ENCODE assay signal across 9 cellular contexts in genomic region chr11:75270896-75271415, GRCh38. TPM values are rescaled to one million over a fixed set of nuclear protein-coding genes. Genes with fewer than 3 reads are reported as not detected.
DNase-seq lines count a peak whose midpoint lies in the region; ATAC-seq and TF ChIP-seq lines count a peak whose summit lies in the region.
"Had no signal": no experiment of that assay in that cellular context is flagged by ENCODE, and none has a peak within 500 bp of the region (broad histone marks: within the 10 kb centered on the region; RNA-seq: fewer than 3 reads in every experiment).

No MANE protein-coding gene starts in this region.

- H3K4me2 ChIP-seq in trophoblast cell (ENCODE audit: low read length) = no peak overlapping the region

- H3K27ac Mint-ChIP-seq in CD14-positive monocyte (peak overlapping the region in 2 of 7 donors; percentile 16 to 32), glutamatergic neuron (ENCODE audit: unreplicated experiment) (no peak overlapping the region)

- H2BK12ac ChIP-seq in trophoblast cell (ENCODE audit: low read length) = no peak overlapping the region

- H4K91ac ChIP-seq in trophoblast cell (ENCODE audit: low read depth, low read length) = no peak overlapping the region

- H3K27ac ChIP-seq in trophoblast cell (ENCODE audit: low read depth, low read length) = no peak overlapping the region

- H3K14ac ChIP-seq in trophoblast cell (ENCODE audit: low read length) = no peak overlapping the region

- H3K36me3 Mint-ChIP-seq in CD14-positive monocyte = peaks cover 73 to 92% of the 10 kb centered on the region in 2 donors
- H3K36me3 Mint-ChIP-seq in glutamatergic neuron (ENCODE audit: unreplicated experiment) = no peaks in the 10 kb centered on the region

- ATAC-seq in GM21717 (IDR thresholded peaks at IDR 0.05; ENCODE audit: unreplicated experiment) = no peak

- H4K12ac ChIP-seq in trophoblast cell (ENCODE audit: low read depth, low read length) = no peak overlapping the region

- no peak overlapping the region for H2BK120ac ChIP-seq in trophoblast cell (ENCODE audit: insufficient read depth, low read length, poor library complexity)

- H3K9me3 Mint-ChIP-seq in CD14-positive monocyte = no peaks in the 10 kb centered on the region
- H3K9me3 Mint-ChIP-seq in glutamatergic neuron (ENCODE audit: unreplicated experiment) = peaks cover 9% of the 10 kb centered on the region

- no peaks in the 10 kb centered on the region for H3K27me3 ChIP-seq in trophoblast cell (ENCODE audit: insufficient read depth, low read length)

- TF ChIP-seq CTCF in CD14-positive monocyte (IDR thresholded peaks at IDR 0.05) = peak; percentile 14
- TF ChIP-seq CTCF in GM10266 (IDR thresholded peaks at IDR 0.05; ENCODE audit: control insufficient read depth, insufficient read depth, low read depth, missing control alignments) = peak; percentile 43
- TF ChIP-seq CTCF in glutamatergic neuron (IDR thresholded peaks at IDR 0.05; ENCODE audit: partially characterized antibody, unreplicated experiment) = no peak

- H3K4me3 Mint-ChIP-seq in CD14-positive monocyte (no peak overlapping the region), glutamatergic neuron (ENCODE audit: unreplicated experiment) (no peak overlapping the region)

- no peak overlapping the region for H4K8ac ChIP-seq in trophoblast cell (ENCODE audit: low read depth, low read length)

- H3K4me1 Mint-ChIP-seq in CD14-positive monocyte (peaks cover 42% of the 10 kb centered on the region), glutamatergic neuron (ENCODE audit: low read depth, unreplicated experiment) (peaks cover 3% of the 10 kb centered on the region)

- no peak overlapping the region for H3K4ac ChIP-seq in trophoblast cell (ENCODE audit: low read depth, low read length)

- no peak overlapping the region for H2AK5ac ChIP-seq in trophoblast cell (ENCODE audit: low read length)

- no peak overlapping the region for H2AFZ ChIP-seq in trophoblast cell (ENCODE audit: insufficient read depth, low read length, poor library complexity)

- no peak overlapping the region for H3K18ac ChIP-seq in trophoblast cell (ENCODE audit: low read length)

- H3K36me3 ChIP-seq in trophoblast cell (ENCODE audit: control insufficient read depth in 1 of 2, insufficient read depth in 2 of 2, low read length in 2 of 2) = peaks cover 39 to 44% of the 10 kb centered on the region in 2 experiments

- H3K27me3 Mint-ChIP-seq in CD14-positive monocyte (ENCODE audit: low read depth in 3 of 3) (no peaks in the 10 kb centered on the region), glutamatergic neuron (ENCODE audit: unreplicated experiment) (peaks cover 4% of the 10 kb centered on the region)

- H3K4me1 ChIP-seq in trophoblast cell (ENCODE audit: control insufficient read depth in 1 of 2, insufficient read depth in 2 of 2, low read length in 2 of 2) = peaks cover 0 to 2% of the 10 kb centered on the region in 2 experiments

- no CpG with 5 or more reads among the region's 3 CpGs for WGBS in trophoblast cell (ENCODE audit: extremely low coverage, insufficient coverage, insufficient read length)

- peak; percentile 5 for DNase-seq in CD14-positive monocyte (ENCODE audit: low spot score)
- no peak for DNase-seq in GM10266 (ENCODE audit: extremely low spot score)
- peak; percentile 45 for DNase-seq in RKO (ENCODE audit: low spot score)
- DNase-seq in glutamatergic neuron = peak; percentile 5
- no peak for DNase-seq in trophoblast cell
- DNase-seq in NCI-H187 (lab: John Stamatoyannopoulos, UW) = no peak
- no peak for DNase-seq in UCSD-AML1 (lab: John Stamatoyannopoulos, UW; ENCODE audit: unreplicated experiment)
- DNase-seq: T1000 had no signal

- no peak overlapping the region for H3K9ac ChIP-seq in trophoblast cell (ENCODE audit: low read length)

- no peak overlapping the region for H3K4me3 ChIP-seq in trophoblast cell (ENCODE audit: low read depth, low read length)

- H3K79me1 ChIP-seq in trophoblast cell (ENCODE audit: low read length) = no peaks in the 10 kb centered on the region

- no peak overlapping the region for H3K23ac ChIP-seq in trophoblast cell (ENCODE audit: low read length)

- no peaks in the 10 kb centered on the region for H3K79me2 ChIP-seq in trophoblast cell (ENCODE audit: control insufficient read depth, insufficient read depth, low read length, poor library complexity)

- H2BK5ac ChIP-seq in trophoblast cell (ENCODE audit: low read depth, low read length, poor library complexity) = no peak overlapping the region

- H3K9me3 ChIP-seq in trophoblast cell (ENCODE audit: insufficient read depth, low read depth, low read length) = no peaks in the 10 kb centered on the region

- intact Hi-C loops in CD14-positive monocyte (cut with micrococcal nuclease) = no loop called here

RNA-seq across cellular contexts. Expression of gene TPBGL, which starts 30.4 kb away (rescaled TPM):
- polyA plus RNA-seq in CD14-positive monocyte = not detected
- total RNA-seq in glutamatergic neuron (ENCODE audit: unreplicated experiment) = 2.3 TPM
- 0.33 and 0.50 TPM in 2 replicates for polyA plus RNA-seq in trophoblast cell (2013)

Comparison
In these comparisons a context has a peak if more than half of its experiments do, and no peak if none do; other contexts are left out.
1. DNase-seq: peak in CD14-positive monocyte (single experiment), RKO (single experiment) and glutamatergic neuron (single experiment); none in GM10266 (single experiment), trophoblast cell (0 of 2), NCI-H187 (0 of 2) and UCSD-AML1 (single experiment).